ENCODE assay signal across 1 cellular context in the genomic region with DNA sequence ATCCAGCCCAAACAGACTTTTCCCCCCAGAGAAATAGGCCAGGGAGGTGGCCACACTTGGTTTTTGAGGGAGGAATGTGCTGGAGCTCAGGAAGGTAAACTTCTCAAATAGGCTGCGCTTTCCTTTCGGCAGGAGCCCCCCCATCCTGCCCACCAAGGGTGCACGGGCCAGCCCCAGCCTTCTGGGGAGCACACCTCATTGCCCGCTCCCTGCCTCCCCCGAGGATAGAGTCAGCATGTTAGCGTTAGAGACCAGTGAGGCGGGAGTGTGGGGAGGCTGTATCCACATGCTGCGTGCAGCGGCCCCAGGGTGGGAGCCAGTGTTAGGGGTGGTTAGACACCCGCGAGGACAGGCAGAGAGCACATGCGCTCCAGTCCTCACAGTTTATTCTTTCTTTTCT.
A peak's percentile ranks its signal among the peaks of the same experiment; 100 is the strongest.
TF ChIP-seq lines count a peak whose summit lies in the region.

No MANE protein-coding gene starts in this region.

TF ChIP-seq in H1, 55 proteins besides CTCF, POLR2A, EP300 and RAD21:
- TF ChIP-seq, protein P1, sequence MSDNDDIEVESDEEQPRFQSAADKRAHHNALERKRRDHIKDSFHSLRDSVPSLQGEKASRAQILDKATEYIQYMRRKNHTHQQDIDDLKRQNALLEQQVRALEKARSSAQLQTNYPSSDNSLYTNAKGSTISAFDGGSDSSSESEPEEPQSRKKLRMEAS (IDR thresholded peaks at IDR 0.05), result peak; percentile 35; the same call in 1 of the 2 replicates
- TF ChIP-seq POU5F1 (IDR thresholded peaks at IDR 0.05; ENCODE audit: low read depth, low read length), result no peak
